9 cellular contexts compared by ENCODE assay signal in genomic region chr1:233281711-233282581, GRCh38. TPM values are rescaled to one million over a fixed set of nuclear protein-coding genes. Genes with fewer than 3 reads are reported as not detected.
A peak's percentile ranks its signal among the peaks of the same experiment; 100 is the strongest.
DNase-seq lines count a peak whose midpoint lies in the region; ATAC-seq, FAIRE-seq and TF ChIP-seq lines count a peak whose summit lies in the region.
"Had no signal": no experiment of that assay in that cellular context is flagged by ENCODE, and none has a peak within 500 bp of the region (broad histone marks: within the 10 kb centered on the region; RNA-seq: fewer than 3 reads in every experiment).

No MANE protein-coding gene starts in this region.

- DNase-seq in CD8-positive, alpha-beta memory T cell: peak in 2 of 5 donors; percentile 10 to 35
- peak; percentile 54 for DNase-seq in activated naive CD4-positive, alpha-beta T cell treated with anti-CD3 and anti-CD28 coated beads, Interleukin-2, amount 10 ng/mL, durations not matched to agents 7 days and 5 days
- DNase-seq in NCI-H1436 treated with DMSO at 0.1 percent for 48 hours (lab: John Stamatoyannopoulos, UW) (no peak), D721Med (ENCODE audit: insufficient read length, low spot score) (no peak), colonic mucosa (no peak)

- no peaks in the 10 kb centered on the region for H3K36me3 ChIP-seq in CD8-positive, alpha-beta memory T cell (ENCODE audit: insufficient read depth, low read length)
- no peaks in the 10 kb centered on the region for H3K36me3 ChIP-seq in colonic mucosa

- intact Hi-C loops in colonic mucosa (cut with DNase I): no loop called here

- peaks cover 0 to 10% (median 3%) of the 10 kb centered on the region in 3 donors for H3K36me3 Mint-ChIP-seq in CD8-positive, alpha-beta memory T cell
- peaks cover 23% of the 10 kb centered on the region for H3K36me3 Mint-ChIP-seq in activated naive CD4-positive, alpha-beta T cell treated with anti-CD3 and anti-CD28 coated beads, Interleukin-2, amount 10 ng/mL, durations not matched to agents 7 days and 5 days
- H3K36me3 Mint-ChIP-seq in stimulated activated memory B cell treated with anti-CD40 and anti-IgM and Interleukin-4, amounts not matched to agents 10 μg/mL and 1 μg/mL and 100 μg/mL, for 72 hours: peaks cover 13% of the 10 kb centered on the region

- H3K4me3 ChIP-seq in CD8-positive, alpha-beta memory T cell (ENCODE audit: low read length): no peak overlapping the region
- H3K4me3 ChIP-seq in colonic mucosa: no peak overlapping the region
- H3K4me3 ChIP-seq: body of pancreas had no signal

- H3K27ac ChIP-seq in CD8-positive, alpha-beta memory T cell (ENCODE audit: low read depth, low read length): no peak overlapping the region
- H3K27ac ChIP-seq in colonic mucosa: no peak overlapping the region
- H3K27ac ChIP-seq: body of pancreas had no signal

- H3K9me3 ChIP-seq in CD8-positive, alpha-beta memory T cell (ENCODE audit: low read length): no peaks in the 10 kb centered on the region
- no peaks in the 10 kb centered on the region for H3K9me3 ChIP-seq in colonic mucosa
- H3K9me3 ChIP-seq: body of pancreas had no signal

- peak overlapping the region; percentile 44 to 97 (median 87) for H3K27ac Mint-ChIP-seq in CD8-positive, alpha-beta memory T cell
- H3K27ac Mint-ChIP-seq in activated naive CD4-positive, alpha-beta T cell treated with anti-CD3 and anti-CD28 coated beads, Interleukin-2, amount 10 ng/mL, durations not matched to agents 7 days and 5 days: peak overlapping the region; percentile 78
- H3K27ac Mint-ChIP-seq in stimulated activated memory B cell treated with anti-CD40 and anti-IgM and Interleukin-4, amounts not matched to agents 10 μg/mL and 1 μg/mL and 100 μg/mL, for 72 hours: peak overlapping the region; percentile 29

- no peaks in the 10 kb centered on the region for H3K9me3 Mint-ChIP-seq in CD8-positive, alpha-beta memory T cell
- H3K9me3 Mint-ChIP-seq in activated naive CD4-positive, alpha-beta T cell treated with anti-CD3 and anti-CD28 coated beads, Interleukin-2, amount 10 ng/mL, durations not matched to agents 7 days and 5 days: no peaks in the 10 kb centered on the region
- no peaks in the 10 kb centered on the region for H3K9me3 Mint-ChIP-seq in stimulated activated memory B cell treated with anti-CD40 and anti-IgM and Interleukin-4, amounts not matched to agents 10 μg/mL and 1 μg/mL and 100 μg/mL, for 72 hours

- no peaks in the 10 kb centered on the region for H3K27me3 ChIP-seq in CD8-positive, alpha-beta memory T cell (ENCODE audit: insufficient read depth, low read length, poor library complexity, severe bottlenecking)
- H3K27me3 ChIP-seq in colonic mucosa: no peaks in the 10 kb centered on the region
- H3K27me3 ChIP-seq: body of pancreas had no signal

- H3K27me3 Mint-ChIP-seq in CD8-positive, alpha-beta memory T cell: no peaks in the 10 kb centered on the region
- H3K27me3 Mint-ChIP-seq in activated naive CD4-positive, alpha-beta T cell treated with anti-CD3 and anti-CD28 coated beads, Interleukin-2, amount 10 ng/mL, durations not matched to agents 7 days and 5 days: no peaks in the 10 kb centered on the region
- H3K27me3 Mint-ChIP-seq in stimulated activated memory B cell treated with anti-CD40 and anti-IgM and Interleukin-4, amounts not matched to agents 10 μg/mL and 1 μg/mL and 100 μg/mL, for 72 hours: no peaks in the 10 kb centered on the region

- TF ChIP-seq CTCF in D721Med (IDR thresholded peaks at IDR 0.05; ENCODE audit: insufficient read depth, missing control alignments): no peak
- no peak for TF ChIP-seq CTCF in colonic mucosa (IDR thresholded peaks at IDR 0.05)

- CTCF ChIA-PET in CD8-positive, alpha-beta memory T cell (lab: Charles Lee): no interaction called here
- CTCF ChIA-PET in activated naive CD4-positive, alpha-beta T cell treated with anti-CD3 and anti-CD28 coated beads, Interleukin-2, amount 10 ng/mL, durations not matched to agents 7 days and 5 days (lab: Charles Lee): interaction anchor here (1.2 kb wide), 1 partner anchor 20 kb away, joined by 3 read pairs; no protein-coding TSS in a partner anchor

- POLR2A ChIA-PET in CD8-positive, alpha-beta memory T cell (lab: Charles Lee): no interaction called here

- peak; percentile 94 for ATAC-seq in GM19452 (IDR thresholded peaks at IDR 0.05; ENCODE audit: unreplicated experiment)
- peak; percentile 88 for ATAC-seq in HG03439 (IDR thresholded peaks at IDR 0.05; ENCODE audit: unreplicated experiment)
- peak; percentile 60 for ATAC-seq in stimulated activated memory B cell treated with anti-CD40 and anti-IgM and Interleukin-4, amounts not matched to agents 10 μg/mL and 1 μg/mL and 100 μg/mL, for 72 hours
- ATAC-seq: body of pancreas had no signal

- H3K4me3 Mint-ChIP-seq in CD8-positive, alpha-beta memory T cell: peak overlapping the region; percentile 5 to 79 (median 74)
- peak overlapping the region; percentile 40 for H3K4me3 Mint-ChIP-seq in activated naive CD4-positive, alpha-beta T cell treated with anti-CD3 and anti-CD28 coated beads, Interleukin-2, amount 10 ng/mL, durations not matched to agents 7 days and 5 days
- peak overlapping the region; percentile 0 for H3K4me3 Mint-ChIP-seq in stimulated activated memory B cell treated with anti-CD40 and anti-IgM and Interleukin-4, amounts not matched to agents 10 μg/mL and 1 μg/mL and 100 μg/mL, for 72 hours

- peaks cover 45 to 67% (median 65%) of the 10 kb centered on the region in 3 donors for H3K4me1 Mint-ChIP-seq in CD8-positive, alpha-beta memory T cell
- H3K4me1 Mint-ChIP-seq in activated naive CD4-positive, alpha-beta T cell treated with anti-CD3 and anti-CD28 coated beads, Interleukin-2, amount 10 ng/mL, durations not matched to agents 7 days and 5 days: peaks cover 29% of the 10 kb centered on the region
- peaks cover 12% of the 10 kb centered on the region for H3K4me1 Mint-ChIP-seq in stimulated activated memory B cell treated with anti-CD40 and anti-IgM and Interleukin-4, amounts not matched to agents 10 μg/mL and 1 μg/mL and 100 μg/mL, for 72 hours

- no peak for FAIRE-seq in D721Med (lab: Jason Lieb, UNC)

- H3K4me1 ChIP-seq in CD8-positive, alpha-beta memory T cell (ENCODE audit: insufficient read depth, low read length): peaks cover 20% of the 10 kb centered on the region
- no peaks in the 10 kb centered on the region for H3K4me1 ChIP-seq in colonic mucosa
- H3K4me1 ChIP-seq: body of pancreas had no signal

- no peak overlapping the region for H3K9ac ChIP-seq in colonic mucosa (ENCODE audit: low read depth in 2 of 2, low read length in 2 of 2)

RNA-seq across cellular contexts. Expression of gene PCNX2, which starts 13.6 kb away (rescaled TPM):
- 10 to 100 TPM; 26.7 to 27.3 TPM for total RNA-seq in CD8-positive, alpha-beta memory T cell
- polyA plus RNA-seq in CD8-positive, alpha-beta memory T cell: 11.7 TPM
- 1 to 10 TPM; 5.4 to 6.7 TPM for total RNA-seq in colonic mucosa

RNA-seq across cellular contexts. Expression of gene MAP3K21, which starts 45.6 kb away (rescaled TPM):
- total RNA-seq in CD8-positive, alpha-beta memory T cell: 1 to 10 TPM; 2.8 TPM
- 0.54 TPM for polyA plus RNA-seq in CD8-positive, alpha-beta memory T cell
- 10 to 100 TPM; 16.4 to 20.5 TPM for total RNA-seq in colonic mucosa

Comparison
In these comparisons a context has a peak if more than half of its experiments do, and no peak if none do; other contexts are left out.
1. H3K27ac Mint-ChIP-seq: peak in every context shown above with its lines; median percentile 87 in CD8-positive, alpha-beta memory T cell; 78 in activated naive CD4-positive, alpha-beta T cell treated with anti-CD3 and anti-CD28 coated beads, Interleukin-2, amount 10 ng/mL, durations not matched to agents 7 days and 5 days; 29 in stimulated activated memory B cell treated with anti-CD40 and anti-IgM and Interleukin-4, amounts not matched to agents 10 μg/mL and 1 μg/mL and 100 μg/mL, for 72 hours.
2. H3K4me3 Mint-ChIP-seq: peak in every context shown above with its lines; median percentile 74 in CD8-positive, alpha-beta memory T cell; 40 in activated naive CD4-positive, alpha-beta T cell treated with anti-CD3 and anti-CD28 coated beads, Interleukin-2, amount 10 ng/mL, durations not matched to agents 7 days and 5 days; 0 in stimulated activated memory B cell treated with anti-CD40 and anti-IgM and Interleukin-4, amounts not matched to agents 10 μg/mL and 1 μg/mL and 100 μg/mL, for 72 hours.
3. RNA of gene MAP3K21, which starts 45.6 kb away (total RNA-seq): 16.4 to 20.5 TPM in colonic mucosa; 2.8 TPM in CD8-positive, alpha-beta memory T cell; every median in the first group is over 4 times any median in the second.
4. Peak in every context shown above with its lines, with median percentiles within 50 percentile points of each other: ATAC-seq.